Comparison of ENCODE assay signal across 8 cellular contexts in genomic region chr5:172113036-172113435, GRCh38.
DNase-seq lines count a peak whose midpoint lies in the region; ATAC-seq, FAIRE-seq and TF ChIP-seq lines count a peak whose summit lies in the region.

No MANE protein-coding gene starts in this region.

- peaks cover 32 to 56% of the 10 kb centered on the region in 2 donors for H3K36me3 Mint-ChIP-seq in CD4-positive, alpha-beta memory T cell

- peaks cover 85% of the 10 kb centered on the region for H3K4me1 ChIP-seq in CD4-positive, alpha-beta memory T cell (ENCODE audit: insufficient read depth, low read length)
- H3K4me1 ChIP-seq in OCI-LY7 (ENCODE audit: insufficient read depth, low read length, poor library complexity, severe bottlenecking) (peaks cover 50% of the 10 kb centered on the region), small intestine (ENCODE audit: control insufficient read depth in 2 of 2, insufficient read depth in 1 of 2, low read depth in 1 of 2, low read length in 1 of 2) (peaks cover 0 to 3% of the 10 kb centered on the region in 2 donors)

- H3K27ac Mint-ChIP-seq in CD4-positive, alpha-beta memory T cell: peak overlapping the region; percentile 94 to 99 (median 96)

- H3K4me1 Mint-ChIP-seq in CD4-positive, alpha-beta memory T cell: peaks cover 49 to 83% (median 67%) of the 10 kb centered on the region in 4 donors

- DNase-seq in CD4-positive, alpha-beta memory T cell: peak; percentile 84 to 92 (median 90)
- peak; percentile 57 for DNase-seq in OCI-LY7 (ENCODE audit: low spot score)
- peak; percentile 79 for DNase-seq in activated effector memory CD4-positive, alpha-beta T cell treated with Interleukin-2 at 50 U/mL for 16 hours
- peak; percentile 68 for DNase-seq in small intestine
- no peak for DNase-seq in NCI-H146 treated with DMSO at 0.1 percent for 48 hours (lab: John Stamatoyannopoulos, UW; ENCODE audit: unreplicated experiment)
- DNase-seq in occipital lobe (lab: John Stamatoyannopoulos, UW): no peak

- ATAC-seq in GM18517 (IDR thresholded peaks at IDR 0.05; ENCODE audit: unreplicated experiment) (no peak), GM19324 (IDR thresholded peaks at IDR 0.05; ENCODE audit: low FRiP score, unreplicated experiment) (no peak)

- H3K9me2 ChIP-seq in OCI-LY7 (ENCODE audit: insufficient read depth, low read length): no peaks in the 10 kb centered on the region

- H3K79me2 ChIP-seq in OCI-LY7 (ENCODE audit: insufficient read depth, low read depth, low read length): peaks cover 15% of the 10 kb centered on the region; the same call in 1 of the 2 replicates

- H3K36me3 ChIP-seq in CD4-positive, alpha-beta memory T cell (ENCODE audit: insufficient read depth, low read length): peaks cover 9% of the 10 kb centered on the region
- H3K36me3 ChIP-seq in OCI-LY7 (ENCODE audit: insufficient read depth, low read length) (peaks cover 17% of the 10 kb centered on the region), small intestine (ENCODE audit: control insufficient read depth in 2 of 2, insufficient read depth in 2 of 2, low read length in 2 of 2) (no peaks in the 10 kb centered on the region)

- no peaks in the 10 kb centered on the region for H4K20me1 ChIP-seq in OCI-LY7 (ENCODE audit: insufficient read depth, low read length)

- H3K4me2 ChIP-seq in OCI-LY7 (ENCODE audit: low read length): peak overlapping the region; percentile 73

- no peaks in the 10 kb centered on the region for H3K9me3 ChIP-seq in CD4-positive, alpha-beta memory T cell (ENCODE audit: control insufficient read depth in 1 of 2, low read length in 2 of 2)
- no peaks in the 10 kb centered on the region for H3K9me3 ChIP-seq in OCI-LY7 (ENCODE audit: low read length)
- no peaks in the 10 kb centered on the region for H3K9me3 ChIP-seq in small intestine (ENCODE audit: control insufficient read depth, low read depth)

- peak overlapping the region; percentile 71 for H3K27ac ChIP-seq in CD4-positive, alpha-beta memory T cell (ENCODE audit: low read depth, low read length)
- H3K27ac ChIP-seq in OCI-LY7 (ENCODE audit: low read depth, low read length, poor library complexity, severe bottlenecking) (peak overlapping the region; percentile 88), small intestine (ENCODE audit: low read depth in 1 of 2, low read length in 1 of 2) (no peak overlapping the region)

- BruUV-seq in OCI-LY7 (replicated peaks; lab: Mats Ljungman, UMichigan): no TSS peak

- no peak for TF ChIP-seq CTCF in OCI-LY7 (conservative IDR thresholded peaks at IDR 0.05; ENCODE audit: low read length)

- peaks cover 0 to 3% (median 0%) of the 10 kb centered on the region in 8 donors for H3K9me3 Mint-ChIP-seq in CD4-positive, alpha-beta memory T cell

- H3K27me3 ChIP-seq in CD4-positive, alpha-beta memory T cell (ENCODE audit: insufficient read depth, low read length): no peaks in the 10 kb centered on the region
- H3K27me3 ChIP-seq in small intestine (ENCODE audit: control insufficient read depth in 2 of 2, insufficient read depth in 2 of 2, low read length in 2 of 2): no peaks in the 10 kb centered on the region

- intact Hi-C loops in CD4-positive, alpha-beta memory T cell (cut with micrococcal nuclease): loop anchor here (1.0 to 5.0 kb wide), 4 partner anchors 20 to 106 kb away; partner anchors contain the start of gene FBXW11
- intact Hi-C loops in OCI-LY7 (cut with micrococcal nuclease; ENCODE audit: unreplicated experiment): loop anchor here (10.0 kb wide), 1 partner anchor 722 kb away; the partner anchor contains the start of gene ERGIC1

- peak overlapping the region; percentile 67 to 87 (median 84) for H3K4me3 Mint-ChIP-seq in CD4-positive, alpha-beta memory T cell

- H2AFZ ChIP-seq in OCI-LY7 (ENCODE audit: low read length): no peak overlapping the region

- no peaks in the 10 kb centered on the region for H3K27me3 Mint-ChIP-seq in CD4-positive, alpha-beta memory T cell

- FAIRE-seq in small intestine (lab: Jason Lieb, UNC): no peak

- POLR2A ChIA-PET in CD4-positive, alpha-beta memory T cell (lab: Charles Lee; ENCODE audit: partially characterized antibody): interaction anchor here (0.6 to 16.4 kb wide), 5 partner anchors 10 to 106 kb away, joined by 3 to 597 read pairs (median 9); partner anchors contain the start of genes FBXW11 and STK10
- POLR2A ChIA-PET in OCI-LY7 (lab: Charles Lee): interaction anchor here (0.7 to 2.5 kb wide), 3 partner anchors 18 to 74 kb away, joined by 4 to 16 read pairs (median 7); no protein-coding TSS in a partner anchor

- 69 to 88% (median 75%) methylated on average over 7 of the region's 7 CpGs for WGBS in small intestine, 3 donors

- CTCF ChIA-PET in CD4-positive, alpha-beta memory T cell (lab: Charles Lee; ENCODE audit: partially characterized antibody): interaction anchor here (1.3 to 13.2 kb wide), 3 partner anchors 54 to 72 kb away, joined by 5 to 248 read pairs (median 17); partner anchors contain the start of gene STK10
- CTCF ChIA-PET in OCI-LY7 (lab: Charles Lee; ENCODE audit: unreplicated experiment): no interaction called here

- peak overlapping the region in 1 of 2 donors; percentile 39 for H3K4me3 ChIP-seq in CD4-positive, alpha-beta memory T cell (ENCODE audit: low read length in 2 of 2)
- H3K4me3 ChIP-seq in OCI-LY7 (ENCODE audit: low read depth, low read length, poor library complexity, severe bottlenecking) (peak overlapping the region; percentile 66), small intestine (ENCODE audit: low read depth in 1 of 2, low read length in 2 of 2) (no peak overlapping the region)

Comparison
In these comparisons a context has a peak if more than half of its experiments do, and no peak if none do; other contexts are left out.
1. DNase-seq: peak in CD4-positive, alpha-beta memory T cell (5 of 5), OCI-LY7 (single experiment), activated effector memory CD4-positive, alpha-beta T cell treated with Interleukin-2 at 50 U/mL for 16 hours (single experiment) and small intestine (single experiment); none in NCI-H146 treated with DMSO at 0.1 percent for 48 hours (single experiment) and occipital lobe (single experiment).
2. H3K27ac ChIP-seq: peak in CD4-positive, alpha-beta memory T cell (single experiment) and OCI-LY7 (single experiment); none in small intestine (0 of 2).